Comparison of ENCODE assay signal across 9 cellular contexts in genomic region chr9:21766096-21766495, GRCh38. TPM values are rescaled to one million over a fixed set of nuclear protein-coding genes. Genes with fewer than 3 reads are reported as not detected.
"Had no signal": no experiment of that assay in that cellular context is flagged by ENCODE, and none has a peak within 500 bp of the region (broad histone marks: within the 10 kb centered on the region; RNA-seq: fewer than 3 reads in every experiment).

No MANE protein-coding gene starts in this region.

- H3K27ac Mint-ChIP-seq: HFFc6, IgD-negative memory B cell had no signal

- H3K36me3 ChIP-seq: HAP-1 had no signal

- DNase-seq: GM23248, GOT3, H7, HFFc6, KBM-7 had no signal

- H3K4me1 Mint-ChIP-seq: IgD-negative memory B cell had no signal

- H3K36me3 Mint-ChIP-seq: IgD-negative memory B cell had no signal

- H3K4me3 ChIP-seq: GM23248, HAP-1 had no signal

- H3K27ac ChIP-seq: GM23248, HL-60 had no signal

- H3K9me3 Mint-ChIP-seq: HFFc6 had no signal

- H3K9me3 ChIP-seq: HAP-1 had no signal

- H3K4me3 Mint-ChIP-seq: HFFc6, IgD-negative memory B cell had no signal

RNA-seq across cellular contexts. Expression of gene MTAP, which starts 36.3 kb away (rescaled TPM):
- total RNA-seq: H4 had no signal
